ENCODE assay signal across 20 cellular contexts in the genomic region with DNA sequence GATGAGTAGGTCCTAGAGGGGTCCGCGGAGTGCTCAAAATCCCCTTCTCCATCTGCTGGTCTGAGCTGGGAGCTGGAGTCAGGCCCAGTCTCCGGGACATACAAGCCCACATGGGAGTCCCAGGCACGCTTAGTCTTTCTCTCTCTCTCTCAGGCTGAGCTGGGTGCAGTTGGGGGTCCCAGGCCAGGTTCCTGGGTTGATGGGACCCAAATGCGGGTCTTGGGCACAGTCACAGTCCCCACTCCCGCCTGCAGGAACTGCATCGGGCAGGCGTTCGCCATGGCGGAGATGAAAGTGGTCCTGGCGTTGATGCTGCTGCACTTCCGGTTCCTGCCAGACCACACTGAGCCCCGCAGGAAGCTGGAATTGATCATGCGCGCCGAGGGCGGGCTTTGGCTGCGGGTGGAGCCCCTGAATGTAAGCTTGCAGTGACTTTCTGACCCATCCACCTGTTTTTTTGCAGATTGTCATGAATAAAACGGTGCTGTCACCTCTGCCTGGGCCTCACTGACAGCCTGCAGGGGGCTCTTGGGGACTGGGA.
"Had no signal": no experiment of that assay in that cellular context is flagged by ENCODE, and none has a peak within 500 bp of the region (broad histone marks: within the 10 kb centered on the region; RNA-seq: fewer than 3 reads in every experiment).

No MANE protein-coding gene starts in this region.

- H3K36me3 ChIP-seq: ovary, vagina had no signal

- H3K27me3 ChIP-seq: ovary, transverse colon, vagina had no signal

- H3K4me1 ChIP-seq: psoas muscle had no signal

- H3K27me3 Mint-ChIP-seq: brain had no signal

- DNase-seq: activated CD4-positive, alpha-beta memory T cell treated with anti-CD3 and anti-CD28 coated beads, Interleukin-2, amount 10 ng/mL, durations not matched to agents 7 days and 5 days; activated CD4-positive, alpha-beta T cell treated with anti-CD3 and anti-CD28 coated beads for 36 hours; activated naive CD4-positive, alpha-beta T cell treated with anti-CD3 and anti-CD28 coated beads for 36 hours; activated T-cell treated with anti-CD3 and anti-CD28 coated beads, Interleukin-2, amount 50 U/mL, for 24 hours; caudate nucleus; dorsolateral prefrontal cortex; endodermal cell; foreskin fibroblast; mesendoderm; naive thymus-derived CD8-positive, alpha-beta T cell; ovary; psoas muscle; right cardiac atrium; stimulated activated CD4-positive, alpha-beta T cell treated with anti-CD3 and anti-CD28 coated beads, Interleukin-2, amount 100 ng/mL, for 24 hours; transverse colon had no signal

- H3K4me1 Mint-ChIP-seq: activated CD4-positive, alpha-beta memory T cell treated with anti-CD3 and anti-CD28 coated beads, Interleukin-2, amount 10 ng/mL, durations not matched to agents 7 days and 5 days; activated CD4-positive, alpha-beta T cell treated with anti-CD3 and anti-CD28 coated beads for 36 hours; brain; endodermal cell; naive thymus-derived CD8-positive, alpha-beta T cell had no signal

- H3K36me3 Mint-ChIP-seq: brain; naive thymus-derived CD8-positive, alpha-beta T cell had no signal

- ATAC-seq: activated CD4-positive, alpha-beta T cell treated with anti-CD3 and anti-CD28 coated beads for 36 hours; naive thymus-derived CD8-positive, alpha-beta T cell; psoas muscle; right cardiac atrium had no signal

- H3K4me3 Mint-ChIP-seq: activated CD4-positive, alpha-beta memory T cell treated with anti-CD3 and anti-CD28 coated beads, Interleukin-2, amount 10 ng/mL, durations not matched to agents 7 days and 5 days; activated CD4-positive, alpha-beta T cell treated with anti-CD3 and anti-CD28 coated beads for 36 hours; activated naive CD4-positive, alpha-beta T cell treated with anti-CD3 and anti-CD28 coated beads for 36 hours; activated T-cell treated with anti-CD3 and anti-CD28 coated beads, Interleukin-2, amount 50 U/mL, for 24 hours; brain; endodermal cell; naive thymus-derived CD8-positive, alpha-beta T cell; stimulated activated naive CD8-positive, alpha-beta T cell treated with anti-CD3 and anti-CD28 coated beads, Interleukin-15, Interleukin-2, amounts not matched to agents 100 ng/mL and 50 ng/mL, for 24 hours had no signal

- H3K27ac Mint-ChIP-seq: activated CD4-positive, alpha-beta memory T cell treated with anti-CD3 and anti-CD28 coated beads, Interleukin-2, amount 10 ng/mL, durations not matched to agents 7 days and 5 days; activated CD4-positive, alpha-beta T cell treated with anti-CD3 and anti-CD28 coated beads for 36 hours; activated naive CD4-positive, alpha-beta T cell treated with anti-CD3 and anti-CD28 coated beads for 36 hours; activated T-cell treated with anti-CD3 and anti-CD28 coated beads, Interleukin-2, amount 50 U/mL, for 24 hours; activated T-helper 2 cell treated with anti-CD3 and anti-CD28 coated beads, Interferon-gamma antibody, Interleukin-2, Interleukin-4, amounts not matched to agents 10 μg/mL and 5 μg/mL and 100 μg/mL, durations not matched to agents 14 hours and 24 hours and 36 hours; brain; endodermal cell; naive thymus-derived CD8-positive, alpha-beta T cell; stimulated activated naive CD8-positive, alpha-beta T cell treated with anti-CD3 and anti-CD28 coated beads, Interleukin-15, Interleukin-2, amounts not matched to agents 100 ng/mL and 50 ng/mL, for 24 hours had no signal

- H3K9me3 ChIP-seq: ovary, vagina had no signal

- H3K4me3 ChIP-seq: dorsolateral prefrontal cortex, ovary, psoas muscle, transverse colon, vagina had no signal

- H3K9me3 Mint-ChIP-seq: activated CD4-positive, alpha-beta memory T cell treated with anti-CD3 and anti-CD28 coated beads, Interleukin-2, amount 10 ng/mL, durations not matched to agents 7 days and 5 days; activated T-cell treated with anti-CD3 and anti-CD28 coated beads, Interleukin-2, amount 50 U/mL, for 24 hours; activated T-helper 2 cell treated with anti-CD3 and anti-CD28 coated beads, Interferon-gamma antibody, Interleukin-2, Interleukin-4, amounts not matched to agents 10 μg/mL and 5 μg/mL and 100 μg/mL, durations not matched to agents 14 hours and 24 hours and 36 hours; stimulated activated naive CD8-positive, alpha-beta T cell treated with anti-CD3 and anti-CD28 coated beads, Interleukin-15, Interleukin-2, amounts not matched to agents 100 ng/mL and 50 ng/mL, for 24 hours had no signal

- H3K27ac ChIP-seq: dorsolateral prefrontal cortex, epithelial cell of prostate, ovary, psoas muscle, transverse colon, vagina had no signal
